ENCODE assay signal across 1 cellular context in genomic region chr4:145097821-145098674, GRCh38.
TF ChIP-seq lines count a peak whose summit lies in the region.

ABCE1 (plus strand) TSS chr4:145098311; CDS start chr4:145104413, 6,102 bp downstream.
ANAPC10 (minus strand) TSS chr4:145098196; CDS start chr4:145096099, 2,097 bp downstream.

TF ChIP-seq in GM12878, 131 proteins besides CTCF, POLR2A, EP300 and RAD21 (continued from another document and continues in another):
- TF ChIP-seq CEBPZ (IDR thresholded peaks at IDR 0.05; ENCODE audit: low read depth, low read length) (0 out of 2 replicates have a peak, but pooled peaks have one; percentile 25), SP1 (IDR thresholded peaks at IDR 0.05; ENCODE audit: low read depth, low read length) (no peak), CBFB (IDR thresholded peaks at IDR 0.05; ENCODE audit: low read depth) (peak; percentile 80), NKRF (conservative IDR thresholded peaks at IDR 0.05) (peak; percentile 91), KDM1A (IDR thresholded peaks at IDR 0.05; ENCODE audit: borderline replicate concordance) (no peak), MEF2A (IDR thresholded peaks at IDR 0.05; ENCODE audit: insufficient read depth, low read depth, low read length) (no peak), NR2F1 (conservative IDR thresholded peaks at IDR 0.05) (0 out of 2 replicates have a peak, but pooled peaks have one; percentile 19), ATF3 (IDR thresholded peaks at IDR 0.05; ENCODE audit: borderline replicate concordance, extremely low read depth, low read depth, low read length) (peak; percentile 68; the same call in 1 of the 2 replicates), RB1 (IDR thresholded peaks at IDR 0.05; ENCODE audit: borderline replicate concordance) (peak; percentile 16; the same call in 1 of the 2 replicates), POU2F2 (IDR thresholded peaks at IDR 0.05; ENCODE audit: borderline replicate concordance, low read depth, low read length) (peak; percentile 74; the same call in 1 of the 3 replicates), ZBTB4 (CRISPR knock-in tag; IDR thresholded peaks at IDR 0.05) (peak; percentile 81; the same call in 1 of the 2 replicates), PBX3 (IDR thresholded peaks at IDR 0.05; ENCODE audit: insufficient replicate concordance, low read depth, low read length) (no peak), ZNF687 (IDR thresholded peaks at IDR 0.05) (peak; percentile 77), HDGF (IDR thresholded peaks at IDR 0.05) (no peak), RUNX3 (IDR thresholded peaks at IDR 0.05; ENCODE audit: low read length) (peak; percentile 30), CBX5 (IDR thresholded peaks at IDR 0.05; ENCODE audit: low read depth) (0 out of 2 replicates have a peak, but pooled peaks have one; percentile 6), ESRRA (IDR thresholded peaks at IDR 0.05; ENCODE audit: low read length) (0 out of 2 replicates have a peak, but pooled peaks have one; percentile 66), DPF2 (IDR thresholded peaks at IDR 0.05) (peak; percentile 46; the same call in 1 of the 2 replicates), ATF2 (IDR thresholded peaks at IDR 0.05; ENCODE audit: low read length) (peak; percentile 71; the same call in 1 of the 2 replicates), RELB (IDR thresholded peaks at IDR 0.05; ENCODE audit: low read depth) (peak; percentile 90), ZNF207 (IDR thresholded peaks at IDR 0.05; ENCODE audit: borderline replicate concordance) (no peak), MYB (IDR thresholded peaks at IDR 0.05; ENCODE audit: borderline replicate concordance, low read depth, low read length) (peak; percentile 64; the same call in 1 of the 2 replicates), CHD2 (IDR thresholded peaks at IDR 0.05; ENCODE audit: borderline replicate concordance, low read depth, low read length) (peak; percentile 42; the same call in 1 of the 2 replicates), BRCA1 (IDR thresholded peaks at IDR 0.05; ENCODE audit: low read depth, low read length) (no peak), ATF7 (IDR thresholded peaks at IDR 0.05; ENCODE audit: low read depth) (peak; percentile 100), NR2C1 (IDR thresholded peaks at IDR 0.05) (no peak), IKZF1 (conservative IDR thresholded peaks at IDR 0.05) (peak; percentile 81), POLR2AphosphoS2 (IDR thresholded peaks at IDR 0.05; ENCODE audit: low read depth, low read length) (peak; percentile 59; the same call in 1 of the 2 replicates), TAF1 (IDR thresholded peaks at IDR 0.05; ENCODE audit: borderline replicate concordance, low read depth, low read length) (peak; percentile 84), RAD51 (IDR thresholded peaks at IDR 0.05) (no peak), STAT1 (conservative IDR thresholded peaks at IDR 0.05) (no peak), MTA3 (IDR thresholded peaks at IDR 0.05; ENCODE audit: borderline replicate concordance, low read length) (0 out of 2 replicates have a peak, but pooled peaks have one; percentile 46), FOS (IDR thresholded peaks at IDR 0.05; ENCODE audit: borderline replicate concordance, extremely low read depth, insufficient read length) (no peak), BCLAF1 (IDR thresholded peaks at IDR 0.05) (no peak)
